ENCODE assay signal across 8 cellular contexts in genomic region chr17:78923660-78924453, GRCh38. TPM values are rescaled to one million over a fixed set of nuclear protein-coding genes. Genes with fewer than 3 reads are reported as not detected.
DNase-seq lines count a peak whose midpoint lies in the region; ATAC-seq, FAIRE-seq and TF ChIP-seq lines count a peak whose summit lies in the region.

No MANE protein-coding gene starts in this region.

- H3K36me3 ChIP-seq in BE2C: no peaks in the 10 kb centered on the region
- no peaks in the 10 kb centered on the region for H3K36me3 ChIP-seq in HUES48 (ENCODE audit: control insufficient read depth, insufficient read depth, low read length)
- no peaks in the 10 kb centered on the region for H3K36me3 ChIP-seq in K562 (ENCODE audit: control insufficient read depth, insufficient read depth, low read length)
- H3K36me3 ChIP-seq in keratinocyte (ENCODE audit: control insufficient read depth in 2 of 2, extremely low read depth in 1 of 2, insufficient read depth in 2 of 2, low read length in 2 of 2): no peaks in the 10 kb centered on the region

- 9% methylated on average over 24 of the region's 28 CpGs for WGBS in K562 (ENCODE audit: insufficient coverage, low coverage, missing lambda C conversion rate)

- no peak for FAIRE-seq in K562 (lab: Jason Lieb, UNC)
- FAIRE-seq in keratinocyte (lab: Jason Lieb, UNC): peak; percentile 17

- H3K27me3 ChIP-seq in BE2C: no peaks in the 10 kb centered on the region
- H3K27me3 ChIP-seq in HUES48 (ENCODE audit: control insufficient read depth, insufficient read depth, low read length): no peaks in the 10 kb centered on the region
- H3K27me3 ChIP-seq in K562 (ENCODE audit: control insufficient read depth in 2 of 2, insufficient read depth in 2 of 2, low read length in 2 of 2): peaks cover 50 to 74% of the 10 kb centered on the region in 2 experiments; a peak in 4 of 5 replicates
- H3K27me3 ChIP-seq in keratinocyte (ENCODE audit: control insufficient read depth, extremely low read depth, insufficient read depth, low read length): peaks cover 25% of the 10 kb centered on the region

- POLR2A ChIA-PET in K562 (lab: Yijun Ruan, JAX): no interaction called here

- H3K9me1 ChIP-seq in K562 (ENCODE audit: control insufficient read depth, insufficient read depth, low read length) (no peaks in the 10 kb centered on the region), keratinocyte (ENCODE audit: control insufficient read depth, extremely low read depth, insufficient read depth, low read length) (no peaks in the 10 kb centered on the region)

- H2AFZ ChIP-seq in K562 (ENCODE audit: low read depth, low read length): no peak overlapping the region
- no peak overlapping the region for H2AFZ ChIP-seq in keratinocyte (ENCODE audit: control insufficient read depth, low read length)

- peaks cover 42% of the 10 kb centered on the region for H3K27me3 Mint-ChIP-seq in T-helper 1 cell treated with Interleukin-12 subunit alpha and Interleukin-12 subunit beta and Interleukin-4 antibody, amounts not matched to agents 30 μg/mL and 1 μg/mL, for 36 hours (ENCODE audit: low read depth)

- DNase-seq in BE2C (no peak), K562 (ENCODE audit: extremely low read depth in 1 of 4, low spot score in 3 of 4) (peak; percentile 20 to 57 (median 50)), keratinocyte (ENCODE audit: low read depth, low spot score) (no peak), foreskin melanocyte (no peak)
- DNase-seq in stimulated activated CD4-positive, alpha-beta T cell treated with anti-CD3 and anti-CD28 coated beads, Interleukin-12 subunit alpha, Interleukin-12 subunit beta, amount 100 ng/mL, for 48 hours (ENCODE audit: low read depth in 2 of 3, low spot score in 1 of 3): peak; percentile 16 to 30 (median 30)

- H4K20me1 ChIP-seq in K562 (replicated peaks; ENCODE audit: control insufficient read depth, insufficient read depth, low read length): peaks cover 18% of the 10 kb centered on the region
- no peaks in the 10 kb centered on the region for H4K20me1 ChIP-seq in keratinocyte (ENCODE audit: control insufficient read depth, extremely low read depth, insufficient read depth, low read length)

- TF ChIP-seq EP300 in K562 (IDR thresholded peaks at IDR 0.05; ENCODE audit: low read length): no peak

- H3K9ac ChIP-seq in HUES48 (ENCODE audit: low read depth, low read length) (0 out of 2 replicates have a peak overlapping the region, but pooled peaks have one; percentile 6), K562 (ENCODE audit: insufficient read depth in 1 of 2, low read depth in 2 of 2, low read length in 2 of 2) (peak overlapping the region in 1 of 2 experiments; percentile 35; a peak in 2 of 4 replicates), keratinocyte (ENCODE audit: control insufficient read depth, extremely low read depth, insufficient read depth, low read length) (no peak overlapping the region)

- H3K4me1 ChIP-seq in BE2C (peaks cover 12% of the 10 kb centered on the region), HUES48 (ENCODE audit: control insufficient read depth, insufficient read depth, low read length) (peaks cover 11% of the 10 kb centered on the region), K562 (replicated peaks in 1 of 2; ENCODE audit: control insufficient read depth in 2 of 2, insufficient read depth in 2 of 2, low read length in 2 of 2) (peaks cover 0 to 17% of the 10 kb centered on the region in 2 experiments; a peak in 2 of 5 replicates), keratinocyte (ENCODE audit: control insufficient read depth, extremely low read depth, insufficient read depth, low read length) (peaks cover 7% of the 10 kb centered on the region)

- intact Hi-C loops in K562 (cut with micrococcal nuclease): no loop called here

- dilution Hi-C loops in keratinocyte (cut with MboI; ENCODE audit: extremely low pct_ligation_motif_present, low sequenced_read_pairs): no loop called here

- no peak for TF ChIP-seq RAD21 in K562 (CRISPR knock-in tag; conservative IDR thresholded peaks at IDR 0.05 in 1 of 2, IDR thresholded peaks at IDR 0.05 in 1 of 2)

- H3K9me3 Mint-ChIP-seq in T-helper 1 cell treated with Interleukin-12 subunit alpha and Interleukin-12 subunit beta and Interleukin-4 antibody, amounts not matched to agents 30 μg/mL and 1 μg/mL, for 36 hours: no peaks in the 10 kb centered on the region

- H3K27ac ChIP-seq in HUES48 (ENCODE audit: low read depth, low read length) (no peak overlapping the region), K562 (ENCODE audit: extremely low read depth, low read depth, low read length) (no peak overlapping the region), keratinocyte (ENCODE audit: control insufficient read depth, insufficient read depth, low read length) (no peak overlapping the region)

- H3K27ac Mint-ChIP-seq in T-helper 1 cell treated with Interleukin-12 subunit alpha and Interleukin-12 subunit beta and Interleukin-4 antibody, amounts not matched to agents 30 μg/mL and 1 μg/mL, for 36 hours: peak overlapping the region; percentile 29

- H3K9me3 ChIP-seq in BE2C (no peaks in the 10 kb centered on the region), HUES48 (ENCODE audit: control insufficient read depth, insufficient read depth, low read length) (no peaks in the 10 kb centered on the region), K562 (replicated peaks; ENCODE audit: control insufficient read depth, insufficient read depth, low read depth, low read length) (no peaks in the 10 kb centered on the region), keratinocyte (ENCODE audit: control insufficient read depth, low read depth, low read length) (no peaks in the 10 kb centered on the region)

- H3K36me3 Mint-ChIP-seq in T-helper 1 cell treated with Interleukin-12 subunit alpha and Interleukin-12 subunit beta and Interleukin-4 antibody, amounts not matched to agents 30 μg/mL and 1 μg/mL, for 36 hours (ENCODE audit: low read depth): no peaks in the 10 kb centered on the region

- CTCF ChIA-PET in K562 (lab: Yijun Ruan, JAX; ENCODE audit: low intra/inter-chr PET ratio): no interaction called here

- no peak for TF ChIP-seq POLR2A in K562 (conservative IDR thresholded peaks at IDR 0.05)

- H3K4me2 ChIP-seq in K562 (ENCODE audit: insufficient read depth, low read length) (no peak overlapping the region), keratinocyte (ENCODE audit: control insufficient read depth, extremely low read depth, insufficient read depth, low read depth, low read length) (peak overlapping the region; percentile 73)

- H3K4me1 Mint-ChIP-seq in T-helper 1 cell treated with Interleukin-12 subunit alpha and Interleukin-12 subunit beta and Interleukin-4 antibody, amounts not matched to agents 30 μg/mL and 1 μg/mL, for 36 hours (ENCODE audit: low read depth): peaks cover 10% of the 10 kb centered on the region

- TF ChIP-seq CTCF in BE2C (IDR thresholded peaks at IDR 0.05; ENCODE audit: low read depth, low read length): no peak
- TF ChIP-seq CTCF in K562 (IDR thresholded peaks at IDR 0.05 in 2 of 3, conservative IDR thresholded peaks at IDR 0.05 in 1 of 3; ENCODE audit: insufficient read depth in 2 of 3, low read depth in 1 of 3, low read length in 3 of 3): no peak
- TF ChIP-seq CTCF in keratinocyte (optimal IDR thresholded peaks at IDR 0.05 in 1 of 3, IDR thresholded peaks at IDR 0.05 in 1 of 3, conservative IDR thresholded peaks at IDR 0.05 in 1 of 3; ENCODE audit: extremely low read depth in 1 of 3, insufficient read depth in 2 of 3, low read length in 3 of 3): no peak

- BruUV-seq in K562 (replicated peaks; lab: Mats Ljungman, UMichigan): no TSS peak

- in situ Hi-C loops in K562 (cut with MboI): no loop called here

- H3K4me3 Mint-ChIP-seq in T-helper 1 cell treated with Interleukin-12 subunit alpha and Interleukin-12 subunit beta and Interleukin-4 antibody, amounts not matched to agents 30 μg/mL and 1 μg/mL, for 36 hours: peak overlapping the region; percentile 68

- H3K4me3 ChIP-seq in BE2C (ENCODE audit: low read depth, low read length) (peak overlapping the region; percentile 61), HUES48 (ENCODE audit: low read depth, low read length) (peak overlapping the region; percentile 72), K562 (no peak overlapping the region), keratinocyte (ENCODE audit: control insufficient read depth in 2 of 3, extremely low read depth in 1 of 3, insufficient read depth in 2 of 3, low read depth in 1 of 3, low read length in 3 of 3) (peak overlapping the region; percentile 44 to 55 (median 44))

- ATAC-seq in K562: peak; percentile 68
- no peak for ATAC-seq in HG03039 (IDR thresholded peaks at IDR 0.05; ENCODE audit: unreplicated experiment)

- H3K79me2 ChIP-seq in K562 (ENCODE audit: control insufficient read depth, insufficient read depth, low read length): no peaks in the 10 kb centered on the region
- H3K79me2 ChIP-seq in keratinocyte (ENCODE audit: control insufficient read depth, insufficient read depth, low read length): no peaks in the 10 kb centered on the region

RNA-seq across cellular contexts. Expression of gene TIMP2, which starts 1.3 kb away (rescaled TPM):
- 93.4 TPM for polyA plus RNA-seq in BE2C (2012; ENCODE audit: insufficient read depth, insufficient read length, low read depth)
- not detected in 2 replicates for total RNA-seq in K562 (2011; cell fraction: chromatin; rRNA removed; ENCODE audit: low replicate concordance)
- not detected in 2 replicates for total RNA-seq in K562 (2011; cell fraction: nucleolus; rRNA removed)
- not detected in 2 replicates for total RNA-seq in K562 (2011; cell fraction: nucleoplasm; rRNA removed)
- total RNA-seq in K562 (2014; rRNA removed) (not detected in 2 replicates), K562 (2014; rRNA removed; fragmentation: Illumina TruSeq; extraction: Trizol) (not detected in 2 replicates), K562 (2015; rRNA removed; fragmentation: Illumina TruSeq; extraction: Trizol) (not detected in 2 replicates), K562 (2021) (0.49 and 0.55 TPM in 2 replicates)
- polyA plus RNA-seq in K562 (2011; rRNA removed) (not detected in 2 replicates), K562 (2014; fragmentation: Illumina TruSeq; extraction: Trizol) (not detected in 2 replicates), K562 (2014; fragmentation: Nextera tagmentation; extraction: Ambion mirVana) (not detected), K562 (2014; rRNA removed) (not detected in 2 replicates), keratinocyte (1.2 to 5.7 TPM (median 2.3 TPM) in 3 replicates)
- 0.01 and 0.03 TPM in 2 replicates for polyA plus RNA-seq in K562 (2011; cell fraction: cytosol; rRNA removed)
- polyA plus RNA-seq in K562 (2011; cell fraction: nucleus; rRNA removed): not detected in 2 replicates
- polyA plus RNA-seq in K562 (2012): 0.06 TPM in 1 of 2 replicates, not detected in the other
- polyA minus RNA-seq in K562 (2011; rRNA and poly(A)+ RNA removed): not detected in 2 replicates
- polyA minus RNA-seq in K562 (2011; cell fraction: cytosol; rRNA and poly(A)+ RNA removed): not detected in 2 replicates
- polyA minus RNA-seq in K562 (2011; cell fraction: nucleus; rRNA and poly(A)+ RNA removed): not detected in 2 replicates
- polyA plus RNA-seq in keratinocyte (2011; ENCODE audit: low read depth): 37.8 TPM
- polyA plus RNA-seq in keratinocyte (2011; cell fraction: cytosol; rRNA removed): 6.4 and 7.2 TPM in 2 replicates
- polyA plus RNA-seq in keratinocyte (2011; cell fraction: nucleus; rRNA removed): 20.7 and 20.9 TPM in 2 replicates
- 5.5 and 31.7 TPM in 2 replicates for polyA plus RNA-seq in keratinocyte (2012; ENCODE audit: low replicate concordance)
- polyA minus RNA-seq in keratinocyte: 2.7 to 5.9 TPM (median 4.7 TPM) in 3 replicates
- 5.0 TPM for polyA minus RNA-seq in keratinocyte (2011; cell fraction: cytosol; rRNA and poly(A)+ RNA removed)
- polyA minus RNA-seq in keratinocyte (2011; cell fraction: nucleus; rRNA and poly(A)+ RNA removed): 9.7 and 14.5 TPM in 2 replicates

RNA-seq across cellular contexts. Expression of gene CEP295NL, which starts 20.9 kb away (rescaled TPM):
- 0.62 TPM for polyA plus RNA-seq in BE2C (2012; ENCODE audit: insufficient read depth, insufficient read length, low read depth)
- not detected in 2 replicates for total RNA-seq in K562 (2011; cell fraction: chromatin; rRNA removed; ENCODE audit: low replicate concordance)
- not detected in 2 replicates for total RNA-seq in K562 (2011; cell fraction: nucleolus; rRNA removed)
- not detected in 2 replicates for total RNA-seq in K562 (2011; cell fraction: nucleoplasm; rRNA removed)
- not detected in 2 replicates for total RNA-seq in K562 (2014; rRNA removed)
- not detected in 2 replicates for total RNA-seq in K562 (2014; rRNA removed; fragmentation: Illumina TruSeq; extraction: Trizol)
- not detected in 2 replicates for total RNA-seq in K562 (2015; rRNA removed; fragmentation: Illumina TruSeq; extraction: Trizol)
- not detected in 2 replicates for total RNA-seq in K562 (2021)
- polyA plus RNA-seq in K562 (2011; rRNA removed): not detected in 2 replicates
- not detected in 2 replicates for polyA plus RNA-seq in K562 (2011; cell fraction: cytosol; rRNA removed)
- polyA plus RNA-seq in K562 (2011; cell fraction: nucleus; rRNA removed): not detected in 2 replicates
- polyA plus RNA-seq in K562 (2012): not detected in 2 replicates
- not detected in 2 replicates for polyA plus RNA-seq in K562 (2014; fragmentation: Illumina TruSeq; extraction: Trizol)
- not detected for polyA plus RNA-seq in K562 (2014; fragmentation: Nextera tagmentation; extraction: Ambion mirVana)
- not detected in 2 replicates for polyA plus RNA-seq in K562 (2014; rRNA removed)
- not detected in 2 replicates for polyA minus RNA-seq in K562 (2011; rRNA and poly(A)+ RNA removed)
- polyA minus RNA-seq in K562 (2011; cell fraction: cytosol; rRNA and poly(A)+ RNA removed): not detected in 2 replicates
- polyA minus RNA-seq in K562 (2011; cell fraction: nucleus; rRNA and poly(A)+ RNA removed): not detected in 2 replicates
- not detected in 3 replicates for polyA plus RNA-seq in keratinocyte
- polyA plus RNA-seq in keratinocyte (2011; ENCODE audit: low read depth): 1.2 TPM
- polyA plus RNA-seq in keratinocyte (2011; cell fraction: cytosol; rRNA removed): not detected in 2 replicates
- 0.08 and 0.24 TPM in 2 replicates for polyA plus RNA-seq in keratinocyte (2011; cell fraction: nucleus; rRNA removed)
- 0.28 TPM in 1 of 2 replicates, not detected in the other for polyA plus RNA-seq in keratinocyte (2012; ENCODE audit: low replicate concordance)
- polyA minus RNA-seq in keratinocyte: not detected in 3 replicates
- not detected for polyA minus RNA-seq in keratinocyte (2011; cell fraction: cytosol; rRNA and poly(A)+ RNA removed)
- 0.62 TPM in 1 of 2 replicates, not detected in the other for polyA minus RNA-seq in keratinocyte (2011; cell fraction: nucleus; rRNA and poly(A)+ RNA removed)

RNA-seq across cellular contexts. Expression of gene LGALS3BP, which starts 55.9 kb away (rescaled TPM):
- polyA plus RNA-seq in BE2C (2012; ENCODE audit: insufficient read depth, insufficient read length, low read depth): 544 TPM
- total RNA-seq in K562 (2011; cell fraction: chromatin; rRNA removed; ENCODE audit: low replicate concordance): 1.6 and 6.3 TPM in 2 replicates
- 7.7 and 7.8 TPM in 2 replicates for total RNA-seq in K562 (2011; cell fraction: nucleolus; rRNA removed)
- 4.3 and 5.4 TPM in 2 replicates for total RNA-seq in K562 (2011; cell fraction: nucleoplasm; rRNA removed)
- total RNA-seq in K562 (2014; rRNA removed) (4.8 and 5.9 TPM in 2 replicates), K562 (2014; rRNA removed; fragmentation: Illumina TruSeq; extraction: Trizol) (0.73 and 1.4 TPM in 2 replicates), K562 (2015; rRNA removed; fragmentation: Illumina TruSeq; extraction: Trizol) (4.4 and 4.7 TPM in 2 replicates), K562 (2021) (5.3 and 8.7 TPM in 2 replicates)
- polyA plus RNA-seq in K562 (2011; rRNA removed) (0.68 and 2.4 TPM in 2 replicates), K562 (2014; fragmentation: Illumina TruSeq; extraction: Trizol) (3.8 and 4.2 TPM in 2 replicates), K562 (2014; fragmentation: Nextera tagmentation; extraction: Ambion mirVana) (under 1 TPM; 0.39 to 0.59 TPM), K562 (2014; rRNA removed) (3.2 and 3.3 TPM in 2 replicates), keratinocyte (53.0 to 137 TPM (median 97.1 TPM) in 3 replicates)
- 1.2 and 2.3 TPM in 2 replicates for polyA plus RNA-seq in K562 (2011; cell fraction: cytosol; rRNA removed)
- polyA plus RNA-seq in K562 (2011; cell fraction: nucleus; rRNA removed): 3.9 and 8.1 TPM in 2 replicates
- 8.6 and 29.2 TPM in 2 replicates for polyA plus RNA-seq in K562 (2012)
- polyA minus RNA-seq in K562 (2011; rRNA and poly(A)+ RNA removed): 1.1 and 1.3 TPM in 2 replicates
- polyA minus RNA-seq in K562 (2011; cell fraction: cytosol; rRNA and poly(A)+ RNA removed): 4.7 and 6.4 TPM in 2 replicates
- 1.4 and 2.8 TPM in 2 replicates for polyA minus RNA-seq in K562 (2011; cell fraction: nucleus; rRNA and poly(A)+ RNA removed)
- 16.5 TPM for polyA plus RNA-seq in keratinocyte (2011; ENCODE audit: low read depth)
- 63.1 and 93.6 TPM in 2 replicates for polyA plus RNA-seq in keratinocyte (2011; cell fraction: cytosol; rRNA removed)
- 277 and 483 TPM in 2 replicates for polyA plus RNA-seq in keratinocyte (2011; cell fraction: nucleus; rRNA removed)
- 33.5 and 219 TPM in 2 replicates for polyA plus RNA-seq in keratinocyte (2012; ENCODE audit: low replicate concordance)
- polyA minus RNA-seq in keratinocyte: 91.3 to 288 TPM (median 137 TPM) in 3 replicates
- polyA minus RNA-seq in keratinocyte (2011; cell fraction: cytosol; rRNA and poly(A)+ RNA removed): 237 TPM
- 457 and 590 TPM in 2 replicates for polyA minus RNA-seq in keratinocyte (2011; cell fraction: nucleus; rRNA and poly(A)+ RNA removed)

Comparison
In these comparisons a context has a peak if more than half of its experiments do, and no peak if none do; other contexts are left out.
1. DNase-seq: peak in K562 (4 of 4) and stimulated activated CD4-positive, alpha-beta T cell treated with anti-CD3 and anti-CD28 coated beads, Interleukin-12 subunit alpha, Interleukin-12 subunit beta, amount 100 ng/mL, for 48 hours (3 of 3); none in BE2C (single experiment), keratinocyte (single experiment) and foreskin melanocyte (single experiment).